ENCODE assay signal across 1 cellular context in the genomic region with DNA sequence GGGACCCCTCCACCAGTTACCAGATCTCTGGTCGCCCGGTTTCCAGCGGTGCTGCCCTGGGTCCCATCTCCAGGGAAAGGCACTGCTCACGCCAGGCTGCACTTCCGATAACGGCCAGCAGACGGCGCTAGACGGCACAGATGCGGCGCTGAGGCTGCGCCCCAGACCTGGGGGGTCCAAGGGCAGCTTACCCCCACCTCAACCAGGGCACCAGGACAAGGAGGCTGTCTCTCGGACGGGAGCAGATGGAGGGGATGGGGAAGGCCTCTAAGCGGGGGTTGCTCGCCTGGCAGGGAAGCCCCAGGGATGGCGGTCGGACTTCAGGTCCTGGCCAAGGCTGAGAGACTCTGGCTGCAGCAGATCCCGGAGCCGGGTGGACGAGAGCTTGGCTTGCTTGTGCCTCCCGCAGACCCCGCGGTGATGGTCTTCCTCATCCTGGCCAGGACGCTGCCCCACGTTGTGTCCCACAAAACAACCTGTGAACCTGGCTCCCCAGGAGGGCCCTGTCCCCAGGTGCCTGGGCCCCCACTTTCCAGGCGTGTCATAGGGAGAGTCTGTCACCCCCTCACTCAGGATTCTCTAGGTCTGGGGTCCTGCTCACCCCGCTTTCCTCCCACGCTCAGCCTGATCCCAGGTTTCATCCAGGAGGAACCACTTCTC.
TF ChIP-seq lines count a peak whose summit lies in the region.

No MANE protein-coding gene starts in this region.

TF ChIP-seq in H1, 55 proteins besides CTCF, POLR2A, EP300 and RAD21:
- TF ChIP-seq TAF7 (optimal IDR thresholded peaks at IDR 0.05; ENCODE audit: borderline replicate concordance, low read depth, low read length) (no peak), SP4 (IDR thresholded peaks at IDR 0.05; ENCODE audit: low read length) (no peak), TCF12 (IDR thresholded peaks at IDR 0.05; ENCODE audit: low read depth, low read length) (no peak), PHF8 (conservative IDR thresholded peaks at IDR 0.05; ENCODE audit: low read depth, low read length) (no peak)
TF ChIP-seq in H1: peak in this region for 0.
